In the genomic region with DNA sequence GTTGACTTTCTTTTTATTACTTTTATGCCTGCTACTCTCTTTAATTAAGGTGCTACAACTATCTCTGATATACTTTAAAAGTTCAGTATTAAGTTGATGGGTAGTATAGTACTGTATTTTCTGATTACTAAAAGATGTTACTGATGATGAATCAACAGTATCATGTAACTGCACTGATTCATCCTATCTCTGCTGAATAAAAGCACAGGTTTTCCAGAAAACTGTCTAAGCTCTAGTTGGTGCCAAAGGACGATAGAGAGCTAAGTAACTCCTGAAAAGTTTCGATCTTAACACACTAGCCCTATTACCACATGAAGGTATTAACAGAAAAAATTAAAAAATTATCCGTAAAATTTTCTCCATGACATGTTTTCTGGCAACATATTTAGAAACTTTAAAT, we compare ENCODE assay signal across 9 cellular contexts. TPM values are rescaled to one million over a fixed set of nuclear protein-coding genes. Genes with fewer than 3 reads are reported as not detected.
DNase-seq lines count a peak whose midpoint lies in the region; FAIRE-seq and TF ChIP-seq lines count a peak whose summit lies in the region.
"Had no signal": no experiment of that assay in that cellular context is flagged by ENCODE, and none has a peak within 500 bp of the region (broad histone marks: within the 10 kb centered on the region; RNA-seq: fewer than 3 reads in every experiment).

No MANE protein-coding gene starts in this region.

- peak overlapping the region; percentile 80 for H3K4me2 ChIP-seq in OCI-LY7 (ENCODE audit: low read length)

- H3K36me3 Mint-ChIP-seq in T-helper 1 cell treated with Interleukin-12 subunit alpha and Interleukin-12 subunit beta and Interleukin-4 antibody, amounts not matched to agents 30 μg/mL and 1 μg/mL, for 36 hours (ENCODE audit: low read depth) = peaks cover 34% of the 10 kb centered on the region

- H3K27ac Mint-ChIP-seq in T-helper 1 cell treated with Interleukin-12 subunit alpha and Interleukin-12 subunit beta and Interleukin-4 antibody, amounts not matched to agents 30 μg/mL and 1 μg/mL, for 36 hours = no peak overlapping the region

- peaks cover 11% of the 10 kb centered on the region; the same call in 1 of the 2 replicates for H3K9me3 ChIP-seq in OCI-LY7 (ENCODE audit: low read length)

- H3K4me1 ChIP-seq in OCI-LY7 (ENCODE audit: insufficient read depth, low read length, poor library complexity, severe bottlenecking) = peaks cover 59% of the 10 kb centered on the region

- CTCF ChIA-PET in OCI-LY7 (lab: Charles Lee; ENCODE audit: unreplicated experiment) = no interaction called here

- H3K4me3 Mint-ChIP-seq in T-helper 1 cell treated with Interleukin-12 subunit alpha and Interleukin-12 subunit beta and Interleukin-4 antibody, amounts not matched to agents 30 μg/mL and 1 μg/mL, for 36 hours = peak overlapping the region; percentile 23

- no peaks in the 10 kb centered on the region for H3K9me2 ChIP-seq in OCI-LY7 (ENCODE audit: insufficient read depth, low read length)

- peaks cover 4% of the 10 kb centered on the region for H3K27me3 Mint-ChIP-seq in T-helper 1 cell treated with Interleukin-12 subunit alpha and Interleukin-12 subunit beta and Interleukin-4 antibody, amounts not matched to agents 30 μg/mL and 1 μg/mL, for 36 hours (ENCODE audit: low read depth)

- FAIRE-seq in GM19239 (lab: Jason Lieb, UNC) = no peak

- H3K27ac ChIP-seq in OCI-LY7 (ENCODE audit: low read depth, low read length, poor library complexity, severe bottlenecking) = peak overlapping the region; percentile 83

- intact Hi-C loops in OCI-LY7 (cut with micrococcal nuclease; ENCODE audit: unreplicated experiment) (no loop called here), posterior vena cava (cut with DNase I) (no loop called here)

- POLR2A ChIA-PET in OCI-LY7 (lab: Charles Lee) = interaction anchor here (0.6 to 0.9 kb wide), 3 partner anchors 9 to 285 kb away, joined by 3 to 4 read pairs (median 3); no protein-coding TSS in a partner anchor

- DNase-seq in T-helper 1 cell (no peak), OCI-LY7 (ENCODE audit: low spot score) (peak; percentile 12), epithelial cell of proximal tubule (ENCODE audit: low read depth) (no peak), retinal pigment epithelial cell (ENCODE audit: low read depth) (no peak), Ammon's horn (ENCODE audit: low spot score) (no peak), posterior vena cava (ENCODE audit: low spot score) (no peak), GM19239 (ENCODE audit: insufficient read length, low spot score) (no peak)
- DNase-seq: NCI-H2029 had no signal

- no peak overlapping the region for H2AFZ ChIP-seq in OCI-LY7 (ENCODE audit: low read length)

- peaks cover 77% of the 10 kb centered on the region for H3K79me2 ChIP-seq in OCI-LY7 (ENCODE audit: insufficient read depth, low read depth, low read length)

- H3K4me1 Mint-ChIP-seq in T-helper 1 cell treated with Interleukin-12 subunit alpha and Interleukin-12 subunit beta and Interleukin-4 antibody, amounts not matched to agents 30 μg/mL and 1 μg/mL, for 36 hours (ENCODE audit: low read depth) = peaks cover 56% of the 10 kb centered on the region

- TF ChIP-seq CTCF in OCI-LY7 (conservative IDR thresholded peaks at IDR 0.05; ENCODE audit: low read length) (no peak; the same call in 1 of the 2 replicates), epithelial cell of proximal tubule (conservative IDR thresholded peaks at IDR 0.05; ENCODE audit: low read depth, low read length) (no peak), retinal pigment epithelial cell (conservative IDR thresholded peaks at IDR 0.05; ENCODE audit: low read depth, low read length) (no peak)

- H3K4me3 ChIP-seq in OCI-LY7 (ENCODE audit: low read depth, low read length, poor library complexity, severe bottlenecking) (peak overlapping the region; percentile 78), epithelial cell of proximal tubule (ENCODE audit: low read depth, low read length) (peak overlapping the region; percentile 63), retinal pigment epithelial cell (ENCODE audit: low read length) (peak overlapping the region; percentile 93)

- H4K20me1 ChIP-seq in OCI-LY7 (ENCODE audit: insufficient read depth, low read length) = peaks cover 37% of the 10 kb centered on the region

- peaks cover 43% of the 10 kb centered on the region for H3K36me3 ChIP-seq in OCI-LY7 (ENCODE audit: insufficient read depth, low read length)

- no TSS peak for BruUV-seq in OCI-LY7 (replicated peaks; lab: Mats Ljungman, UMichigan)

- no peaks in the 10 kb centered on the region for H3K9me3 Mint-ChIP-seq in T-helper 1 cell treated with Interleukin-12 subunit alpha and Interleukin-12 subunit beta and Interleukin-4 antibody, amounts not matched to agents 30 μg/mL and 1 μg/mL, for 36 hours

RNA-seq across cellular contexts. Expression of gene SCAF11, which starts 2.1 kb away (rescaled TPM):
- 115 and 130 TPM in 2 replicates for total RNA-seq in OCI-LY7 (2014; rRNA removed; shearing (Covaris generic))
- total RNA-seq in OCI-LY7 (2022) (130 and 151 TPM in 2 replicates), epithelial cell of proximal tubule (57.4 and 67.4 TPM in 2 replicates), posterior vena cava (100 to 1,000 TPM; 105 to 114 TPM)
